15 cellular contexts compared by ENCODE assay signal in the genomic region with DNA sequence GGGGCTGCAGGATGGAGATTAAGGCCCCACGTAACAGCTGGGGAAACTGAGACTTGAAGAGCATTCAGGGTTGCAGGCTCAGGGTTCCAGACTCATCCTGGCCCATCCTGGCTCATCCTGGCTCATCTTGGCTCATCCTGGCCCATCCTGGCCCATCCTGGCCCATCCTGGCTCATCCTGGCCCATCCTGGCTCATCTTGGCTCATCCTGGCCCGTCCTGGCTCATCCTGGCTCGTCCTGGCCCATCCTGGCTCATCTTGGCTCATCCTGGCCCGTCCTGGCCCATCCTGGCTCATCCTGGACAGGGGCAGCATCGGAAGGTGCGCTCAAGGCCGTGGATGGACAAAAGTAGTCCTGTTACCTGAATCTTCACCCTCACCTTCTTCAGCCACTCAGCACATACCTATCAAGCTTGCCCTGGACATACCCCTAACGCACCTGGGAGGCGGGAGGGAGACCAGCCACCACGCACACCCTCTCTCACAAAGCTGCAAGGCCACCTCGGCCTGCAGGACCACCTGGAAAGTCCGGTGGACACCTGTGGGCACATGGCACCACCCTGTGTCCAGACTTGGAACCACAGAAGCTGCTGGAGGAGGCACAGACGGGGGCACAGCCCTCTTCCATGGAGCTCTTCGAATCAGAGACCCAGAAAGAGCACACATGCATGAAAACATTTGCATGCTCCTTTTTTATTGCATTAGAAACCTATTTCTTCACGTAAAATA. TPM values are rescaled to one million over a fixed set of nuclear protein-coding genes. Genes with fewer than 3 reads are reported as not detected.
DNase-seq lines count a peak whose midpoint lies in the region; ATAC-seq, FAIRE-seq and TF ChIP-seq lines count a peak whose summit lies in the region.
"Had no signal": no experiment of that assay in that cellular context is flagged by ENCODE, and none has a peak within 500 bp of the region (broad histone marks: within the 10 kb centered on the region; RNA-seq: fewer than 3 reads in every experiment).

No MANE protein-coding gene starts in this region.

- no peak overlapping the region for H3K4me3 Mint-ChIP-seq in activated naive CD8-positive, alpha-beta T cell
- no peak overlapping the region for H3K4me3 Mint-ChIP-seq in activated naive CD8-positive, alpha-beta T cell treated with anti-CD3 and anti-CD28 coated beads for 36 hours
- H3K4me3 Mint-ChIP-seq in type B pancreatic cell, result no peak overlapping the region
- H3K4me3 Mint-ChIP-seq: activated naive CD4-positive, alpha-beta T cell treated with anti-CD3 and anti-CD28 coated beads for 36 hours; naive thymus-derived CD8-positive, alpha-beta T cell; T-helper 2 cell treated with Interferon-gamma antibody and Interleukin-4, amounts not matched to agents 5 μg/mL and 100 μg/mL, for 36 hours had no signal

- H3K79me1 ChIP-seq in H1 (ENCODE audit: low read depth, low read length), result no peaks in the 10 kb centered on the region

- DNase-seq in activated naive CD8-positive, alpha-beta T cell treated with anti-CD3 and anti-CD28 coated beads for 36 hours, result no peak
- DNase-seq in MM.1S, result no peak
- DNase-seq in H1 (ENCODE audit: low read depth in 1 of 2, low spot score in 2 of 2), result no peak
- DNase-seq in type B pancreatic cell (ENCODE audit: extremely low spot score, unreplicated experiment), result no peak
- DNase-seq in posterior vena cava (ENCODE audit: low spot score), result no peak
- DNase-seq in SKM-1 (lab: John Stamatoyannopoulos, UW; ENCODE audit: unreplicated experiment), result no peak
- DNase-seq: activated naive CD4-positive, alpha-beta T cell treated with anti-CD3 and anti-CD28 coated beads for 36 hours; naive thymus-derived CD8-positive, alpha-beta T cell; NCI-H2081; tibial artery had no signal

- H3K79me2 ChIP-seq in MM.1S (ENCODE audit: low read length) (no peaks in the 10 kb centered on the region), H1 (ENCODE audit: control insufficient read depth in 1 of 2, insufficient read depth in 2 of 2, low read length in 2 of 2) (no peaks in the 10 kb centered on the region)

- H2BK12ac ChIP-seq in H1 (ENCODE audit: low read depth, low read length), result no peak overlapping the region

- H3K18ac ChIP-seq in H1 (ENCODE audit: extremely low read depth, low read length), result no peak overlapping the region

- CTCF ChIA-PET in H1 (lab: Charles Lee; ENCODE audit: partially characterized antibody), result interaction anchor here (0.7 to 2.3 kb wide), 8 partner anchors 8 to 54 kb away, joined by 3 to 7 read pairs (median 3); no protein-coding TSS in a partner anchor

- intact Hi-C loops in posterior vena cava (cut with DNase I), result no loop called here

- H4K20me1 ChIP-seq in MM.1S (ENCODE audit: insufficient read depth, low read length), result no peaks in the 10 kb centered on the region
- H4K20me1 ChIP-seq in H1 (replicated peaks in 1 of 2; ENCODE audit: control insufficient read depth in 1 of 2, insufficient read depth in 2 of 2, low read length in 2 of 2), result no peaks in the 10 kb centered on the region

- peak; percentile 24 for TF ChIP-seq CTCF in MM.1S (IDR thresholded peaks at IDR 0.05; ENCODE audit: low read length)
- peak in 1 of 3 experiments; percentile 21; a peak in 1 of 4 replicates for TF ChIP-seq CTCF in H1 (IDR thresholded peaks at IDR 0.05; ENCODE audit: control extremely low read depth in 1 of 3, insufficient read depth in 1 of 3, low read depth in 1 of 3, low read length in 3 of 3)
- no peak for TF ChIP-seq CTCF in type B pancreatic cell (conservative IDR thresholded peaks at IDR 0.05)

- no peak for ATAC-seq in GM19452 (IDR thresholded peaks at IDR 0.05; ENCODE audit: unreplicated experiment)
- ATAC-seq: naive thymus-derived CD8-positive, alpha-beta T cell had no signal

- no peak overlapping the region for H2AFZ ChIP-seq in MM.1S (ENCODE audit: low read length)
- no peak overlapping the region for H2AFZ ChIP-seq in H1 (ENCODE audit: low read length)

- H4K5ac ChIP-seq in H1 (ENCODE audit: insufficient read length, low read depth, low read length), result no peak overlapping the region

- no peaks in the 10 kb centered on the region for H3K9me3 Mint-ChIP-seq in activated naive CD8-positive, alpha-beta T cell (ENCODE audit: low read depth)
- no peaks in the 10 kb centered on the region for H3K9me3 Mint-ChIP-seq in activated naive CD8-positive, alpha-beta T cell treated with anti-CD3 and anti-CD28 coated beads for 36 hours
- peaks cover 4% of the 10 kb centered on the region for H3K9me3 Mint-ChIP-seq in type B pancreatic cell
- H3K9me3 Mint-ChIP-seq: activated naive CD4-positive, alpha-beta T cell treated with anti-CD3 and anti-CD28 coated beads for 36 hours; T-helper 2 cell treated with Interferon-gamma antibody and Interleukin-4, amounts not matched to agents 5 μg/mL and 100 μg/mL, for 36 hours had no signal

- no peaks in the 10 kb centered on the region for H3K9me2 ChIP-seq in MM.1S (replicated peaks; ENCODE audit: insufficient read depth, low read length)

- TF ChIP-seq RAD21 in H1 (IDR thresholded peaks at IDR 0.05 in 1 of 2, conservative IDR thresholded peaks at IDR 0.05 in 1 of 2; ENCODE audit: low read depth in 2 of 2, low read length in 2 of 2), result peak; percentile 19 to 35

- WGBS in H1 (ENCODE audit: extremely low coverage in 1 of 2, insufficient coverage in 1 of 2, insufficient read length in 1 of 2, insufficient replicate concordance in 2 of 2, low coverage in 1 of 2, low lambda C conversion rate in 2 of 2, missing lambda C conversion rate in 1 of 2), 2 experiments, result 91% methylated on average over 14 of the region's 15 CpGs; no CpG with 5 or more reads in 1 of the 2 experiments

- H3K27ac Mint-ChIP-seq in activated naive CD8-positive, alpha-beta T cell, result peak overlapping the region; percentile 28
- H3K27ac Mint-ChIP-seq in activated naive CD8-positive, alpha-beta T cell treated with anti-CD3 and anti-CD28 coated beads for 36 hours, result no peak overlapping the region
- H3K27ac Mint-ChIP-seq in type B pancreatic cell, result peak overlapping the region; percentile 41
- H3K27ac Mint-ChIP-seq: activated naive CD4-positive, alpha-beta T cell treated with anti-CD3 and anti-CD28 coated beads for 36 hours; T-helper 2 cell treated with Interferon-gamma antibody and Interleukin-4, amounts not matched to agents 5 μg/mL and 100 μg/mL, for 36 hours had no signal

- FAIRE-seq in H1 (lab: Jason Lieb, UNC), result no peak
- FAIRE-seq: islet of Langerhans had no signal

- no peak overlapping the region for H2BK120ac ChIP-seq in H1 (replicated peaks; ENCODE audit: low read depth, low read length)

- H3K9me3 ChIP-seq in MM.1S (replicated peaks; ENCODE audit: insufficient read depth, low read length), result no peaks in the 10 kb centered on the region
- H3K9me3 ChIP-seq in H1 (ENCODE audit: insufficient read depth in 2 of 2, low read depth in 1 of 2, low read length in 1 of 2), result no peaks in the 10 kb centered on the region
- H3K9me3 ChIP-seq: tibial artery had no signal

- H2BK20ac ChIP-seq in H1 (ENCODE audit: low read length), result no peak overlapping the region

- no peaks in the 10 kb centered on the region for H3K36me3 Mint-ChIP-seq in activated naive CD8-positive, alpha-beta T cell
- peaks cover 7% of the 10 kb centered on the region for H3K36me3 Mint-ChIP-seq in activated naive CD8-positive, alpha-beta T cell treated with anti-CD3 and anti-CD28 coated beads for 36 hours
- H3K36me3 Mint-ChIP-seq in type B pancreatic cell, result no peaks in the 10 kb centered on the region

- no peak overlapping the region for H2BK5ac ChIP-seq in H1 (ENCODE audit: low read depth, low read length)

- H3K4me2 ChIP-seq in MM.1S (ENCODE audit: low read depth, low read length) (no peak overlapping the region), H1 (ENCODE audit: insufficient read depth in 1 of 2, low read depth in 2 of 2, low read length in 2 of 2) (no peak overlapping the region)

- H3K56ac ChIP-seq in H1 (replicated peaks; ENCODE audit: insufficient read length, low read depth, low read length), result no peak overlapping the region

- no peak overlapping the region for H4K8ac ChIP-seq in H1 (ENCODE audit: extremely low read depth, insufficient read depth, low read length)

- H3K27me3 Mint-ChIP-seq in activated naive CD8-positive, alpha-beta T cell, result no peaks in the 10 kb centered on the region
- H3K27me3 Mint-ChIP-seq in activated naive CD8-positive, alpha-beta T cell treated with anti-CD3 and anti-CD28 coated beads for 36 hours, result no peaks in the 10 kb centered on the region
- H3K27me3 Mint-ChIP-seq in type B pancreatic cell, result no peaks in the 10 kb centered on the region

- no peak for TF ChIP-seq POLR2A in H1 (IDR thresholded peaks at IDR 0.05; ENCODE audit: control extremely low read depth in 1 of 2, low read depth in 2 of 2, low read length in 2 of 2)

- no peaks in the 10 kb centered on the region for H3K4me1 Mint-ChIP-seq in activated naive CD8-positive, alpha-beta T cell (ENCODE audit: low read depth)
- no peaks in the 10 kb centered on the region for H3K4me1 Mint-ChIP-seq in activated naive CD8-positive, alpha-beta T cell treated with anti-CD3 and anti-CD28 coated beads for 36 hours
- H3K4me1 Mint-ChIP-seq in type B pancreatic cell (ENCODE audit: unreplicated experiment), result no peaks in the 10 kb centered on the region

- H3K4me3 ChIP-seq in MM.1S (ENCODE audit: low read length), result no peak overlapping the region
- no peak overlapping the region for H3K4me3 ChIP-seq in H1 (ENCODE audit: extremely low read depth in 1 of 4, insufficient read depth in 2 of 4, low read depth in 3 of 4, low read length in 4 of 4)
- H3K4me3 ChIP-seq: coronary artery, tibial artery had no signal

- H3K4ac ChIP-seq in H1 (replicated peaks; ENCODE audit: insufficient read length, low read depth, low read length), result no peak overlapping the region

- H3K4me1 ChIP-seq in MM.1S (ENCODE audit: low read length), result no peaks in the 10 kb centered on the region
- H3K4me1 ChIP-seq in H1 (replicated peaks in 1 of 4; ENCODE audit: control insufficient read depth in 3 of 4, insufficient read depth in 4 of 4, low read length in 3 of 4), result no peaks in the 10 kb centered on the region
- H3K4me1 ChIP-seq: tibial artery had no signal

- no peak overlapping the region for H3K14ac ChIP-seq in H1 (ENCODE audit: insufficient read length)

- peaks cover 6% of the 10 kb centered on the region; the same call in 1 of the 2 replicates for H3K23me2 ChIP-seq in H1 (ENCODE audit: low read depth, low read length)

- no peak for TF ChIP-seq EP300 in H1 (IDR thresholded peaks at IDR 0.05; ENCODE audit: borderline replicate concordance in 1 of 2, low read depth in 2 of 2, low read length in 2 of 2)

- no peaks in the 10 kb centered on the region for H3K36me3 ChIP-seq in MM.1S (replicated peaks; ENCODE audit: insufficient read depth, low read length)
- peaks cover 0 to 8% (median 3%) of the 10 kb centered on the region in 4 experiments; a peak in 4 of 8 replicates for H3K36me3 ChIP-seq in H1 (ENCODE audit: control insufficient read depth in 2 of 4, insufficient read depth in 4 of 4, low read length in 3 of 4)

- H2BK15ac ChIP-seq in H1 (ENCODE audit: low read length), result no peak overlapping the region

- H2AK5ac ChIP-seq in H1 (ENCODE audit: low read depth, low read length), result no peak overlapping the region

- H3K27me3 ChIP-seq in MM.1S (replicated peaks; ENCODE audit: insufficient read depth, low read length), result no peaks in the 10 kb centered on the region
- no peaks in the 10 kb centered on the region for H3K27me3 ChIP-seq in H1 (replicated peaks in 1 of 4; ENCODE audit: control insufficient read depth in 3 of 4, extremely low read depth in 1 of 4, insufficient read depth in 3 of 4, low read length in 3 of 4)

- H3K27ac ChIP-seq in MM.1S (ENCODE audit: low read length) (no peak overlapping the region), H1 (ENCODE audit: low read depth, low read length) (no peak overlapping the region)
- H3K27ac ChIP-seq: coronary artery, tibial artery had no signal

- H4K91ac ChIP-seq in H1 (replicated peaks; ENCODE audit: insufficient read length, low read length), result peak overlapping the region; percentile 42

- H3K23ac ChIP-seq in H1 (ENCODE audit: insufficient read length), result no peak overlapping the region

- POLR2A ChIA-PET in H1 (lab: Charles Lee; ENCODE audit: partially characterized antibody), result interaction anchor here (1.3 to 2.3 kb wide), 2 partner anchors 41 to 97 kb away, joined by 3 to 6 read pairs; a partner anchor contains a TSS

- no peak overlapping the region for H3K9ac ChIP-seq in MM.1S (ENCODE audit: low read length)
- H3K9ac ChIP-seq in H1 (replicated peaks in 1 of 4; ENCODE audit: extremely low read depth in 1 of 4, low read depth in 3 of 4, low read length in 3 of 4), result no peak overlapping the region

- H3F3A ChIP-seq in MM.1S (ENCODE audit: insufficient read depth, low read length), result no peaks in the 10 kb centered on the region

RNA-seq across cellular contexts. Expression of a gene that starts 20.3 kb away (rescaled TPM):
- 1 to 10 TPM; 3.7 to 3.8 TPM for total RNA-seq in activated naive CD8-positive, alpha-beta T cell treated with anti-CD3 and anti-CD28 coated beads for 36 hours
- not detected in 2 replicates for total RNA-seq in H1 (2021; fragmentation: NEBNext Ultra II Directional; extraction: Animal tissue kit (Norgen Biotek cat#: 25700))
- polyA plus RNA-seq in H1 (2011; rRNA removed), result 0.06 TPM in 1 of 2 replicates, not detected in the other
- polyA plus RNA-seq in H1 (2011; cell fraction: cytosol; rRNA removed), result 0.06 TPM
- 0.19 TPM for polyA plus RNA-seq in H1 (2011; cell fraction: nucleus; rRNA removed)
- polyA plus RNA-seq in H1 (2012, experiment 1 of 2), result 0.05 to 0.13 TPM in 2 of 4 replicates, not detected in the others
- not detected for polyA plus RNA-seq in H1 (2012, experiment 2 of 2)
- not detected for polyA plus RNA-seq in H1 (2013, experiment 1 of 2)
- polyA plus RNA-seq in H1 (2013, experiment 2 of 2), result not detected
- polyA minus RNA-seq in H1 (2011; rRNA and poly(A)+ RNA removed), result not detected in 2 replicates
- not detected for polyA minus RNA-seq in H1 (2011; cell fraction: cytosol; rRNA and poly(A)+ RNA removed)
- 0.20 TPM for polyA minus RNA-seq in H1 (2011; cell fraction: nucleus; rRNA and poly(A)+ RNA removed)
- 0.19 TPM in 1 of 2 replicates, not detected in the other for total RNA-seq in type B pancreatic cell (ENCODE audit: low replicate concordance)
- under 1 TPM; 0.38 to 0.42 TPM for total RNA-seq in posterior vena cava

RNA-seq across cellular contexts. Expression of a gene that starts 21.2 kb away (rescaled TPM):
- total RNA-seq in activated naive CD8-positive, alpha-beta T cell treated with anti-CD3 and anti-CD28 coated beads for 36 hours, result 100 to 1,000 TPM; 235 to 239 TPM
- total RNA-seq in H1 (2021; fragmentation: NEBNext Ultra II Directional; extraction: Animal tissue kit (Norgen Biotek cat#: 25700)), result 136 and 141 TPM in 2 replicates
- 121 and 130 TPM in 2 replicates for polyA plus RNA-seq in H1 (2011; rRNA removed)
- polyA plus RNA-seq in H1 (2011; cell fraction: cytosol; rRNA removed), result 158 TPM
- 84.4 TPM for polyA plus RNA-seq in H1 (2011; cell fraction: nucleus; rRNA removed)
- 141 to 163 TPM (median 151 TPM) in 4 replicates for polyA plus RNA-seq in H1 (2012, experiment 1 of 2)
- 136 TPM for polyA plus RNA-seq in H1 (2012, experiment 2 of 2)
- polyA plus RNA-seq in H1 (2013, experiment 1 of 2), result 68.4 TPM
- polyA plus RNA-seq in H1 (2013, experiment 2 of 2), result 67.6 TPM
- 65.1 and 83.5 TPM in 2 replicates for polyA minus RNA-seq in H1 (2011; rRNA and poly(A)+ RNA removed)
- 37.7 TPM for polyA minus RNA-seq in H1 (2011; cell fraction: cytosol; rRNA and poly(A)+ RNA removed)
- 35.1 TPM for polyA minus RNA-seq in H1 (2011; cell fraction: nucleus; rRNA and poly(A)+ RNA removed)
- 112 and 115 TPM in 2 replicates for total RNA-seq in type B pancreatic cell (ENCODE audit: low replicate concordance)
- 10 to 100 TPM; 83.2 to 89.6 TPM for total RNA-seq in posterior vena cava

RNA-seq across cellular contexts. Expression of a gene that starts 21.8 kb away (rescaled TPM):
- total RNA-seq in activated naive CD8-positive, alpha-beta T cell treated with anti-CD3 and anti-CD28 coated beads for 36 hours, result 10 to 100 TPM; 18.6 to 20.5 TPM
- total RNA-seq in H1 (2021; fragmentation: NEBNext Ultra II Directional; extraction: Animal tissue kit (Norgen Biotek cat#: 25700)), result 14.3 and 14.6 TPM in 2 replicates
- polyA plus RNA-seq in H1 (2011; rRNA removed), result 21.6 and 25.5 TPM in 2 replicates
- 27.9 TPM for polyA plus RNA-seq in H1 (2011; cell fraction: cytosol; rRNA removed)
- polyA plus RNA-seq in H1 (2011; cell fraction: nucleus; rRNA removed), result 29.0 TPM
- polyA plus RNA-seq in H1 (2012, experiment 1 of 2), result 21.5 to 23.2 TPM (median 22.7 TPM) in 4 replicates
- polyA plus RNA-seq in H1 (2012, experiment 2 of 2), result 13.5 TPM
- 10.0 TPM for polyA plus RNA-seq in H1 (2013, experiment 1 of 2)
- 9.4 TPM for polyA plus RNA-seq in H1 (2013, experiment 2 of 2)
- 13.7 and 14.4 TPM in 2 replicates for polyA minus RNA-seq in H1 (2011; rRNA and poly(A)+ RNA removed)
- polyA minus RNA-seq in H1 (2011; cell fraction: cytosol; rRNA and poly(A)+ RNA removed), result 8.9 TPM
- polyA minus RNA-seq in H1 (2011; cell fraction: nucleus; rRNA and poly(A)+ RNA removed), result 11.6 TPM
- total RNA-seq in type B pancreatic cell (ENCODE audit: low replicate concordance), result 18.8 and 33.7 TPM in 2 replicates
- 10 to 100 TPM in 1 of 2 donors, 1 to 10 TPM in 1; 9.1 to 13.3 TPM for total RNA-seq in posterior vena cava

RNA-seq across cellular contexts. Expression of a gene that starts 31.0 kb away (rescaled TPM):
- total RNA-seq in activated naive CD8-positive, alpha-beta T cell treated with anti-CD3 and anti-CD28 coated beads for 36 hours, result 100 to 1,000 TPM; 206 to 209 TPM
- total RNA-seq in H1 (2021; fragmentation: NEBNext Ultra II Directional; extraction: Animal tissue kit (Norgen Biotek cat#: 25700)), result 52.9 and 60.7 TPM in 2 replicates
- 34.8 and 61.4 TPM in 2 replicates for polyA plus RNA-seq in H1 (2011; rRNA removed)
- 56.3 TPM for polyA plus RNA-seq in H1 (2011; cell fraction: cytosol; rRNA removed)
- 681 TPM for polyA plus RNA-seq in H1 (2011; cell fraction: nucleus; rRNA removed)
- 50.3 to 86.1 TPM (median 73.3 TPM) in 4 replicates for polyA plus RNA-seq in H1 (2012, experiment 1 of 2)
- 36.1 TPM for polyA plus RNA-seq in H1 (2012, experiment 2 of 2)
- polyA plus RNA-seq in H1 (2013, experiment 1 of 2), result 44.0 TPM
- polyA plus RNA-seq in H1 (2013, experiment 2 of 2), result 38.3 TPM
- 8.6 and 10.8 TPM in 2 replicates for polyA minus RNA-seq in H1 (2011; rRNA and poly(A)+ RNA removed)
- polyA minus RNA-seq in H1 (2011; cell fraction: cytosol; rRNA and poly(A)+ RNA removed), result 17.0 TPM
- 53.3 TPM for polyA minus RNA-seq in H1 (2011; cell fraction: nucleus; rRNA and poly(A)+ RNA removed)
- total RNA-seq in type B pancreatic cell (ENCODE audit: low replicate concordance), result 12.6 and 32.5 TPM in 2 replicates
- 10 to 100 TPM; 18.8 to 20.7 TPM for total RNA-seq in posterior vena cava

RNA-seq across cellular contexts. Expression of a gene that starts 41.4 kb away (rescaled TPM):
- not detected for total RNA-seq in activated naive CD8-positive, alpha-beta T cell treated with anti-CD3 and anti-CD28 coated beads for 36 hours
- total RNA-seq in H1 (2021; fragmentation: NEBNext Ultra II Directional; extraction: Animal tissue kit (Norgen Biotek cat#: 25700)), result not detected in 2 replicates
- polyA plus RNA-seq in H1 (2011; rRNA removed), result 0.50 TPM in 1 of 2 replicates, not detected in the other
- polyA plus RNA-seq in H1 (2011; cell fraction: cytosol; rRNA removed), result 0.21 TPM
- 0.30 TPM for polyA plus RNA-seq in H1 (2011; cell fraction: nucleus; rRNA removed)
- polyA plus RNA-seq in H1 (2012, experiment 1 of 2), result 0.33 TPM in 1 of 4 replicates, not detected in the others
- not detected for polyA plus RNA-seq in H1 (2012, experiment 2 of 2)
- 0.26 TPM for polyA plus RNA-seq in H1 (2013, experiment 1 of 2)
- polyA plus RNA-seq in H1 (2013, experiment 2 of 2), result 0.11 TPM
- polyA minus RNA-seq in H1 (2011; rRNA and poly(A)+ RNA removed), result not detected in 2 replicates
- not detected for polyA minus RNA-seq in H1 (2011; cell fraction: cytosol; rRNA and poly(A)+ RNA removed)
- not detected for polyA minus RNA-seq in H1 (2011; cell fraction: nucleus; rRNA and poly(A)+ RNA removed)
- not detected in 2 replicates for total RNA-seq in type B pancreatic cell (ENCODE audit: low replicate concordance)
- not detected for total RNA-seq in posterior vena cava
- total RNA-seq: activated naive CD4-positive, alpha-beta T cell treated with anti-CD3 and anti-CD28 coated beads for 36 hours; naive thymus-derived CD8-positive, alpha-beta T cell had no signal
- polyA plus RNA-seq: naive thymus-derived CD8-positive, alpha-beta T cell had no signal
